2 cellular contexts compared by ENCODE assay signal in the genomic region with DNA sequence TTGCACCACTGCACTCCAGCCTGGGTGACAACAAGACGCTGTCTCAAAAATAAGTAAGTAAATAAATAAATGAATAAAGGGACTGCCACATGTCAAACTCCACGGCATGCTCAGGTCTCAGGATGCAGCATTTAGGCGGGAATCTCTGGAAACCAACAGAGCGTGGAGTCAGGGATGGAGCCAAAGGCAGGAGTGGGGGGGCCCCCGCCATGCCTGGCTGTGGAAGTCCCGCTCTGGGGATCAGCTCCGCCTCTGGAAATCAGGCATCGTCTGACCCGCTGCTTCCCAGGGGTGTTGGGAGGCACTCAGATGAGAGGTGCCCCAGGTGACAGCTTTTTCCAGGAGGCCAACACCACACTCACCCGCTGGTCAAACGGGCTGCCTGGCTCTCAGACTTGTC.
TF ChIP-seq lines count a peak whose summit lies in the region.

No MANE protein-coding gene starts in this region.

TF ChIP-seq in SK-N-SH, 30 proteins besides CTCF, POLR2A, EP300 and RAD21:
- TF ChIP-seq TEAD4 (IDR thresholded peaks at IDR 0.05; ENCODE audit: borderline replicate concordance, insufficient read depth) (no peak), POLR2AphosphoS5 (IDR thresholded peaks at IDR 0.05; ENCODE audit: low read depth, low read length) (no peak), RXRA (IDR thresholded peaks at IDR 0.05; ENCODE audit: borderline replicate concordance, low read depth) (no peak), RCOR1 (IDR thresholded peaks at IDR 0.05; ENCODE audit: low read length) (no peak), SMC3 (IDR thresholded peaks at IDR 0.05; ENCODE audit: low read depth, low read length) (no peak), CHD2 (IDR thresholded peaks at IDR 0.05; ENCODE audit: low read length, partially characterized antibody) (no peak), NFIC (IDR thresholded peaks at IDR 0.05; ENCODE audit: borderline replicate concordance) (no peak), FOXM1 (IDR thresholded peaks at IDR 0.05; ENCODE audit: low read depth) (no peak), NRF1 (IDR thresholded peaks at IDR 0.05; ENCODE audit: low read depth, low read length) (no peak), SIN3A (IDR thresholded peaks at IDR 0.05; ENCODE audit: borderline replicate concordance, low read depth, low read length) (no peak), FOXJ3 (CRISPR knock-in tag; IDR thresholded peaks at IDR 0.05) (no peak), FOSL2 (IDR thresholded peaks at IDR 0.05; ENCODE audit: borderline replicate concordance, low read depth) (no peak), ELF1 (IDR thresholded peaks at IDR 0.05) (no peak)
- TF ChIP-seq, protein P1, sequence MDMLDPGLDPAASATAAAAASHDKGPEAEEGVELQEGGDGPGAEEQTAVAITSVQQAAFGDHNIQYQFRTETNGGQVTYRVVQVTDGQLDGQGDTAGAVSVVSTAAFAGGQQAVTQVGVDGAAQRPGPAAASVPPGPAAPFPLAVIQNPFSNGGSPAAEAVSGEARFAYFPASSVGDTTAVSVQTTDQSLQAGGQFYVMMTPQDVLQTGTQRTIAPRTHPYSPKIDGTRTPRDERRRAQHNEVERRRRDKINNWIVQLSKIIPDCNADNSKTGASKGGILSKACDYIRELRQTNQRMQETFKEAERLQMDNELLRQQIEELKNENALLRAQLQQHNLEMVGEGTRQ (IDR thresholded peaks at IDR 0.05; ENCODE audit: borderline replicate concordance, low read depth, low read length) = no peak
- TF ChIP-seq, protein P2, sequence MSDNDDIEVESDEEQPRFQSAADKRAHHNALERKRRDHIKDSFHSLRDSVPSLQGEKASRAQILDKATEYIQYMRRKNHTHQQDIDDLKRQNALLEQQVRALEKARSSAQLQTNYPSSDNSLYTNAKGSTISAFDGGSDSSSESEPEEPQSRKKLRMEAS (IDR thresholded peaks at IDR 0.05; ENCODE audit: low read depth) = no peak
- TF ChIP-seq, protein P3, sequence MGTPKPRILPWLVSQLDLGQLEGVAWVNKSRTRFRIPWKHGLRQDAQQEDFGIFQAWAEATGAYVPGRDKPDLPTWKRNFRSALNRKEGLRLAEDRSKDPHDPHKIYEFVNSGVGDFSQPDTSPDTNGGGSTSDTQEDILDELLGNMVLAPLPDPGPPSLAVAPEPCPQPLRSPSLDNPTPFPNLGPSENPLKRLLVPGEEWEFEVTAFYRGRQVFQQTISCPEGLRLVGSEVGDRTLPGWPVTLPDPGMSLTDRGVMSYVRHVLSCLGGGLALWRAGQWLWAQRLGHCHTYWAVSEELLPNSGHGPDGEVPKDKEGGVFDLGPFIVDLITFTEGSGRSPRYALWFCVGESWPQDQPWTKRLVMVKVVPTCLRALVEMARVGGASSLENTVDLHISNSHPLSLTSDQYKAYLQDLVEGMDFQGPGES (IDR thresholded peaks at IDR 0.05; ENCODE audit: low read depth, low read length) = no peak
- TF ChIP-seq, protein P4, sequence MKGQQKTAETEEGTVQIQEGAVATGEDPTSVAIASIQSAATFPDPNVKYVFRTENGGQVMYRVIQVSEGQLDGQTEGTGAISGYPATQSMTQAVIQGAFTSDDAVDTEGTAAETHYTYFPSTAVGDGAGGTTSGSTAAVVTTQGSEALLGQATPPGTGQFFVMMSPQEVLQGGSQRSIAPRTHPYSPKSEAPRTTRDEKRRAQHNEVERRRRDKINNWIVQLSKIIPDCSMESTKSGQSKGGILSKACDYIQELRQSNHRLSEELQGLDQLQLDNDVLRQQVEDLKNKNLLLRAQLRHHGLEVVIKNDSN (IDR thresholded peaks at IDR 0.05; ENCODE audit: borderline replicate concordance, low read depth) = no peak
- TF ChIP-seq, protein P5, sequence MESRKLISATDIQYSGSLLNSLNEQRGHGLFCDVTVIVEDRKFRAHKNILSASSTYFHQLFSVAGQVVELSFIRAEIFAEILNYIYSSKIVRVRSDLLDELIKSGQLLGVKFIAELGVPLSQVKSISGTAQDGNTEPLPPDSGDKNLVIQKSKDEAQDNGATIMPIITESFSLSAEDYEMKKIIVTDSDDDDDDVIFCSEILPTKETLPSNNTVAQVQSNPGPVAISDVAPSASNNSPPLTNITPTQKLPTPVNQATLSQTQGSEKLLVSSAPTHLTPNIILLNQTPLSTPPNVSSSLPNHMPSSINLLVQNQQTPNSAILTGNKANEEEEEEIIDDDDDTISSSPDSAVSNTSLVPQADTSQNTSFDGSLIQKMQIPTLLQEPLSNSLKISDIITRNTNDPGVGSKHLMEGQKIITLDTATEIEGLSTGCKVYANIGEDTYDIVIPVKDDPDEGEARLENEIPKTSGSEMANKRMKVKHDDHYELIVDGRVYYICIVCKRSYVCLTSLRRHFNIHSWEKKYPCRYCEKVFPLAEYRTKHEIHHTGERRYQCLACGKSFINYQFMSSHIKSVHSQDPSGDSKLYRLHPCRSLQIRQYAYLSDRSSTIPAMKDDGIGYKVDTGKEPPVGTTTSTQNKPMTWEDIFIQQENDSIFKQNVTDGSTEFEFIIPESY (IDR thresholded peaks at IDR 0.05; ENCODE audit: borderline replicate concordance, low read depth) = no peak
- TF ChIP-seq, protein P6, sequence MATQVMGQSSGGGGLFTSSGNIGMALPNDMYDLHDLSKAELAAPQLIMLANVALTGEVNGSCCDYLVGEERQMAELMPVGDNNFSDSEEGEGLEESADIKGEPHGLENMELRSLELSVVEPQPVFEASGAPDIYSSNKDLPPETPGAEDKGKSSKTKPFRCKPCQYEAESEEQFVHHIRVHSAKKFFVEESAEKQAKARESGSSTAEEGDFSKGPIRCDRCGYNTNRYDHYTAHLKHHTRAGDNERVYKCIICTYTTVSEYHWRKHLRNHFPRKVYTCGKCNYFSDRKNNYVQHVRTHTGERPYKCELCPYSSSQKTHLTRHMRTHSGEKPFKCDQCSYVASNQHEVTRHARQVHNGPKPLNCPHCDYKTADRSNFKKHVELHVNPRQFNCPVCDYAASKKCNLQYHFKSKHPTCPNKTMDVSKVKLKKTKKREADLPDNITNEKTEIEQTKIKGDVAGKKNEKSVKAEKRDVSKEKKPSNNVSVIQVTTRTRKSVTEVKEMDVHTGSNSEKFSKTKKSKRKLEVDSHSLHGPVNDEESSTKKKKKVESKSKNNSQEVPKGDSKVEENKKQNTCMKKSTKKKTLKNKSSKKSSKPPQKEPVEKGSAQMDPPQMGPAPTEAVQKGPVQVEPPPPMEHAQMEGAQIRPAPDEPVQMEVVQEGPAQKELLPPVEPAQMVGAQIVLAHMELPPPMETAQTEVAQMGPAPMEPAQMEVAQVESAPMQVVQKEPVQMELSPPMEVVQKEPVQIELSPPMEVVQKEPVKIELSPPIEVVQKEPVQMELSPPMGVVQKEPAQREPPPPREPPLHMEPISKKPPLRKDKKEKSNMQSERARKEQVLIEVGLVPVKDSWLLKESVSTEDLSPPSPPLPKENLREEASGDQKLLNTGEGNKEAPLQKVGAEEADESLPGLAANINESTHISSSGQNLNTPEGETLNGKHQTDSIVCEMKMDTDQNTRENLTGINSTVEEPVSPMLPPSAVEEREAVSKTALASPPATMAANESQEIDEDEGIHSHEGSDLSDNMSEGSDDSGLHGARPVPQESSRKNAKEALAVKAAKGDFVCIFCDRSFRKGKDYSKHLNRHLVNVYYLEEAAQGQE (IDR thresholded peaks at IDR 0.05; ENCODE audit: low read depth, low read length) = no peak

TF ChIP-seq in SK-N-SH treated with all-trans-retinoic acid at 6 μM for 48 hours, 23 proteins besides CTCF, POLR2A, EP300 and RAD21:
- TF ChIP-seq ARNTL (CRISPR knock-in tag; IDR thresholded peaks at IDR 0.05; ENCODE audit: borderline replicate concordance, low read depth) = no peak
- TF ChIP-seq ZNF8 (CRISPR knock-in tag; IDR thresholded peaks at IDR 0.05) = no peak
- TF ChIP-seq GLIS3 (CRISPR knock-in tag; IDR thresholded peaks at IDR 0.05) = no peak
- TF ChIP-seq SNAI2 (CRISPR knock-in tag; IDR thresholded peaks at IDR 0.05) = no peak
- TF ChIP-seq, protein P7, sequence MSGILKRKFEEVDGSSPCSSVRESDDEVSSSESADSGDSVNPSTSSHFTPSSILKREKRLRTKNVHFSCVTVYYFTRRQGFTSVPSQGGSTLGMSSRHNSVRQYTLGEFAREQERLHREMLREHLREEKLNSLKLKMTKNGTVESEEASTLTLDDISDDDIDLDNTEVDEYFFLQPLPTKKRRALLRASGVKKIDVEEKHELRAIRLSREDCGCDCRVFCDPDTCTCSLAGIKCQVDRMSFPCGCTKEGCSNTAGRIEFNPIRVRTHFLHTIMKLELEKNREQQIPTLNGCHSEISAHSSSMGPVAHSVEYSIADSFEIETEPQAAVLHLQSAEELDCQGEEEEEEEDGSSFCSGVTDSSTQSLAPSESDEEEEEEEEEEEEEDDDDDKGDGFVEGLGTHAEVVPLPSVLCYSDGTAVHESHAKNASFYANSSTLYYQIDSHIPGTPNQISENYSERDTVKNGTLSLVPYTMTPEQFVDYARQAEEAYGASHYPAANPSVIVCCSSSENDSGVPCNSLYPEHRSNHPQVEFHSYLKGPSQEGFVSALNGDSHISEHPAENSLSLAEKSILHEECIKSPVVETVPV (CRISPR knock-in tag; IDR thresholded peaks at IDR 0.05) = no peak
TF ChIP-seq in SK-N-SH treated with all-trans-retinoic acid at 6 μM for 48 hours: peak in this region for 0.
